In genomic region chr11:73597956-73598718, GRCh38 we compare ENCODE assay signal across 1 cellular context.
TF ChIP-seq lines count a peak whose summit lies in the region.

Gene FAM168A (minus strand): TSS chr11:73598112. CDS start chr11:73468474, 129,638 bp downstream.

TF ChIP-seq in HEK293, 187 proteins besides CTCF, POLR2A, EP300 and RAD21 (continued from another document and continues in another):
- TF ChIP-seq ATF2 (tag by site-specific recombination; IDR thresholded peaks at IDR 0.05; ENCODE audit: low read depth) (no peak), ZNF18 (tag by site-specific recombination; IDR thresholded peaks at IDR 0.05) (0 out of 2 replicates have a peak, but pooled peaks have one; percentile 20), HOXD13 (CRISPR knock-in tag; IDR thresholded peaks at IDR 0.05; ENCODE audit: borderline replicate concordance) (no peak), ZNF175 (tag by site-specific recombination; IDR thresholded peaks at IDR 0.05) (no peak), ZNF155 (tag by site-specific recombination; IDR thresholded peaks at IDR 0.05) (no peak), ZSCAN30 (tag by site-specific recombination; IDR thresholded peaks at IDR 0.05) (peak; percentile 12), ZNF561 (tag by site-specific recombination; IDR thresholded peaks at IDR 0.05; ENCODE audit: borderline replicate concordance) (peak; percentile 65; the same call in 1 of the 2 replicates), ZBTB48 (tag by site-specific recombination; IDR thresholded peaks at IDR 0.05) (peak; percentile 91), ZNF398 (tag by site-specific recombination; IDR thresholded peaks at IDR 0.05) (peak; percentile 99), ZNF311 (tag by site-specific recombination; IDR thresholded peaks at IDR 0.05; ENCODE audit: borderline replicate concordance) (no peak), ZNF654 (tag by site-specific recombination; IDR thresholded peaks at IDR 0.05; ENCODE audit: low read depth) (no peak), ZNF623 (tag by site-specific recombination; IDR thresholded peaks at IDR 0.05) (no peak), ZNF133 (tag by site-specific recombination; IDR thresholded peaks at IDR 0.05) (no peak), ZNF580 (tag by site-specific recombination; IDR thresholded peaks at IDR 0.05) (peak; percentile 53; the same call in 1 of the 2 replicates), SCRT1 (tag by site-specific recombination; IDR thresholded peaks at IDR 0.05; ENCODE audit: borderline replicate concordance) (no peak), ZNF211 (tag by site-specific recombination; IDR thresholded peaks at IDR 0.05; ENCODE audit: low read depth) (no peak), ZNF157 (tag by site-specific recombination; IDR thresholded peaks at IDR 0.05) (no peak), ZNF707 (tag by site-specific recombination; IDR thresholded peaks at IDR 0.05) (no peak), ZNF747 (tag by site-specific recombination; IDR thresholded peaks at IDR 0.05) (no peak), ZNF585B (tag by site-specific recombination; IDR thresholded peaks at IDR 0.05) (no peak), ZBTB21 (tag by site-specific recombination; IDR thresholded peaks at IDR 0.05) (no peak; the same call in 1 of the 2 replicates), FEZF1 (tag by site-specific recombination; IDR thresholded peaks at IDR 0.05) (no peak), GLIS1 (tag by site-specific recombination; IDR thresholded peaks at IDR 0.05) (peak; percentile 88), KLF10 (tag by site-specific recombination; IDR thresholded peaks at IDR 0.05) (peak; percentile 37; the same call in 1 of the 2 replicates), ZNF658 (tag by site-specific recombination; IDR thresholded peaks at IDR 0.05) (no peak), PRDM10 (tag by site-specific recombination; IDR thresholded peaks at IDR 0.05) (peak; percentile 98), ZNF184 (tag by site-specific recombination; IDR thresholded peaks at IDR 0.05) (no peak), ZNF513 (tag by site-specific recombination; IDR thresholded peaks at IDR 0.05) (no peak), ZBTB8A (tag by site-specific recombination; IDR thresholded peaks at IDR 0.05) (peak; percentile 88), ZNF324 (tag by site-specific recombination; IDR thresholded peaks at IDR 0.05) (peak; percentile 86), ZNF610 (tag by site-specific recombination; IDR thresholded peaks at IDR 0.05; ENCODE audit: borderline replicate concordance) (no peak; the same call in 1 of the 2 replicates), ZBTB1 (tag by site-specific recombination; IDR thresholded peaks at IDR 0.05) (no peak), MEIS1 (CRISPR knock-in tag; IDR thresholded peaks at IDR 0.05; ENCODE audit: borderline replicate concordance) (no peak), ZNF639 (tag by site-specific recombination; IDR thresholded peaks at IDR 0.05) (peak; percentile 90), ZNF148 (tag by site-specific recombination; IDR thresholded peaks at IDR 0.05; ENCODE audit: borderline replicate concordance) (no peak), ZNF501 (tag by site-specific recombination; IDR thresholded peaks at IDR 0.05) (peak; percentile 72; the same call in 1 of the 2 replicates), ZNF692 (tag by site-specific recombination; IDR thresholded peaks at IDR 0.05) (peak; percentile 78), ZNF514 (tag by site-specific recombination; IDR thresholded peaks at IDR 0.05) (no peak), ZNF571 (tag by site-specific recombination; IDR thresholded peaks at IDR 0.05) (no peak), PRDM1 (tag by site-specific recombination; IDR thresholded peaks at IDR 0.05) (peak; percentile 97), ZNF704 (tag by site-specific recombination; IDR thresholded peaks at IDR 0.05) (no peak), ZNF416 (tag by site-specific recombination; IDR thresholded peaks at IDR 0.05) (no peak), ZNF530 (tag by site-specific recombination; IDR thresholded peaks at IDR 0.05; ENCODE audit: low read depth) (no peak)
